Comparison of ENCODE assay signal across 10 cellular contexts in genomic region chr7:106281919-106282318, GRCh38. TPM values are rescaled to one million over a fixed set of nuclear protein-coding genes. Genes with fewer than 3 reads are reported as not detected.
DNase-seq lines count a peak whose midpoint lies in the region; ATAC-seq and TF ChIP-seq lines count a peak whose summit lies in the region.
"Had no signal": no experiment of that assay in that cellular context is flagged by ENCODE, and none has a peak within 500 bp of the region (broad histone marks: within the 10 kb centered on the region; RNA-seq: fewer than 3 reads in every experiment).

No MANE protein-coding gene starts in this region.

- H3K27ac Mint-ChIP-seq in activated naive CD4-positive, alpha-beta T cell treated with anti-CD3 and anti-CD28 coated beads, Interleukin-2, amount 10 ng/mL, durations not matched to agents 7 days and 5 days = no peak overlapping the region

- H3K27me3 ChIP-seq in left ventricle myocardium inferior (ENCODE audit: low read depth) = no peaks in the 10 kb centered on the region
- H3K27me3 ChIP-seq in heart left ventricle = no peaks in the 10 kb centered on the region
- H3K27me3 ChIP-seq in tibial nerve = no peaks in the 10 kb centered on the region

- H3K9me3 ChIP-seq in left ventricle myocardium inferior (replicated peaks) (no peaks in the 10 kb centered on the region), heart left ventricle (no peaks in the 10 kb centered on the region), tibial nerve (no peaks in the 10 kb centered on the region)

- H3K4me3 ChIP-seq in left ventricle myocardium inferior (peak overlapping the region; percentile 82), heart left ventricle (peak overlapping the region in 5 of 12 donors; percentile 1 to 87 (median 85)), fibroblast of pulmonary artery (replicated peaks; ENCODE audit: low read depth, low read length) (peak overlapping the region; percentile 72), tibial nerve (peak overlapping the region in 1 of 4 donors; percentile 89)

- H3K27ac ChIP-seq in left ventricle myocardium inferior (replicated peaks) (peak overlapping the region; percentile 93), heart left ventricle (peak overlapping the region in 2 of 12 donors; percentile 95 to 99), tibial nerve (peak overlapping the region in 3 of 4 donors; percentile 16 to 98 (median 97))

- peak overlapping the region; percentile 25 for H3K4me3 Mint-ChIP-seq in activated naive CD4-positive, alpha-beta T cell treated with anti-CD3 and anti-CD28 coated beads, Interleukin-2, amount 10 ng/mL, durations not matched to agents 7 days and 5 days

- no peak for TF ChIP-seq POLR2A in heart left ventricle (IDR thresholded peaks at IDR 0.05)
- no peak for TF ChIP-seq POLR2A in tibial nerve (IDR thresholded peaks at IDR 0.05)

- TF ChIP-seq CTCF in left ventricle myocardium inferior (IDR thresholded peaks at IDR 0.05; ENCODE audit: borderline replicate concordance) (no peak), heart left ventricle (IDR thresholded peaks at IDR 0.05) (no peak), fibroblast of pulmonary artery (IDR thresholded peaks at IDR 0.05; ENCODE audit: low read length, missing control alignments) (no peak), tibial nerve (IDR thresholded peaks at IDR 0.05) (no peak)

- 94 to 97% (median 96%) methylated on average over 3 of the region's 3 CpGs for WGBS in heart left ventricle, 4 donors
- WGBS in tibial nerve, 2 donors = 93 to 98% methylated on average over 3 of the region's 3 CpGs

- H3K9me3 Mint-ChIP-seq in activated naive CD4-positive, alpha-beta T cell treated with anti-CD3 and anti-CD28 coated beads, Interleukin-2, amount 10 ng/mL, durations not matched to agents 7 days and 5 days = no peaks in the 10 kb centered on the region

- no peak for DNase-seq in left ventricle myocardium inferior
- DNase-seq in heart left ventricle = no peak
- no peak for DNase-seq in activated naive CD4-positive, alpha-beta T cell treated with anti-CD3 and anti-CD28 coated beads, Interleukin-2, amount 10 ng/mL, durations not matched to agents 7 days and 5 days
- peak; percentile 47 for DNase-seq in fibroblast of pulmonary artery (ENCODE audit: low read depth)
- DNase-seq in tibial nerve (ENCODE audit: low spot score in 2 of 2) = no peak
- no peak for DNase-seq in NCI-H82 treated with DMSO at 0.1 percent for 48 hours (lab: John Stamatoyannopoulos, UW; ENCODE audit: unreplicated experiment)
- no peak for DNase-seq in Kasumi-1 (lab: John Stamatoyannopoulos, UW)
- DNase-seq: NCI-H2029 treated with DMSO at 0.1 percent for 48 hours, T-helper 9 cell had no signal

- CTCF ChIA-PET in activated naive CD4-positive, alpha-beta T cell treated with anti-CD3 and anti-CD28 coated beads, Interleukin-2, amount 10 ng/mL, durations not matched to agents 7 days and 5 days (lab: Charles Lee) = interaction anchor here (0.8 to 1.1 kb wide), 3 partner anchors 9 to 180 kb away, joined by 3 to 4 read pairs (median 3); no protein-coding TSS in a partner anchor

- H3K36me3 Mint-ChIP-seq in activated naive CD4-positive, alpha-beta T cell treated with anti-CD3 and anti-CD28 coated beads, Interleukin-2, amount 10 ng/mL, durations not matched to agents 7 days and 5 days = peaks cover 13% of the 10 kb centered on the region

- H3K27me3 Mint-ChIP-seq in activated naive CD4-positive, alpha-beta T cell treated with anti-CD3 and anti-CD28 coated beads, Interleukin-2, amount 10 ng/mL, durations not matched to agents 7 days and 5 days = no peaks in the 10 kb centered on the region

- intact Hi-C loops in left ventricle myocardium inferior (cut with micrococcal nuclease) = no loop called here
- intact Hi-C loops in heart left ventricle (cut with DNase I) = loop anchor here in 7 of 10 donors (5.0 to 10.0 kb wide), 6 partner anchors 40 to 405 kb away; partner anchors contain the start of gene ATXN7L1 (in 1 of the 7)

- H3K4me1 ChIP-seq in left ventricle myocardium inferior (peaks cover 80% of the 10 kb centered on the region), heart left ventricle (peaks cover 0 to 66% (median 32%) of the 10 kb centered on the region in 12 donors), tibial nerve (peaks cover 0 to 65% (median 8%) of the 10 kb centered on the region in 4 donors)

- ATAC-seq in heart left ventricle = no peak
- no peak for ATAC-seq in GM21619 (IDR thresholded peaks at IDR 0.05; ENCODE audit: unreplicated experiment)

- no peak for TF ChIP-seq EP300 in tibial nerve (IDR thresholded peaks at IDR 0.05)

- H3K36me3 ChIP-seq in left ventricle myocardium inferior (no peaks in the 10 kb centered on the region), heart left ventricle (peaks cover 0 to 10% (median 4%) of the 10 kb centered on the region in 9 donors), tibial nerve (peaks cover 0 to 4% (median 0%) of the 10 kb centered on the region in 3 donors)

- H3K4me1 Mint-ChIP-seq in activated naive CD4-positive, alpha-beta T cell treated with anti-CD3 and anti-CD28 coated beads, Interleukin-2, amount 10 ng/mL, durations not matched to agents 7 days and 5 days = peaks cover 68% of the 10 kb centered on the region

RNA-seq across cellular contexts. Expression of gene NAMPT, which starts 2.9 kb away (rescaled TPM):
- total RNA-seq in left ventricle myocardium inferior (123 TPM), heart left ventricle (100 to 1,000 TPM in 7 of 9 donors, 10 to 100 TPM in 2; 66.5 to 573 (median 131) TPM), tibial nerve (100 to 1,000 TPM in 1 of 4 donors, 10 to 100 TPM in 3; 69.1 to 270 (median 87.3) TPM)
- polyA plus RNA-seq in heart left ventricle = 100 to 1,000 TPM in 1 of 2 donors, 10 to 100 TPM in 1; 34.4 to 234 TPM
